Comparison of ENCODE assay signal across 10 cellular contexts in genomic region chr17:18190629-18191028, GRCh38. TPM values are rescaled to one million over a fixed set of nuclear protein-coding genes. Genes with fewer than 3 reads are reported as not detected.
DNase-seq lines count a peak whose midpoint lies in the region; ATAC-seq and TF ChIP-seq lines count a peak whose summit lies in the region.
"Had no signal": no experiment of that assay in that cellular context is flagged by ENCODE, and none has a peak within 500 bp of the region (broad histone marks: within the 10 kb centered on the region; RNA-seq: fewer than 3 reads in every experiment).

No MANE protein-coding gene starts in this region.

- no peak for TF ChIP-seq RAD21 in neural cell (conservative IDR thresholded peaks at IDR 0.05)

- peaks cover 65% of the 10 kb centered on the region for H3K4me1 ChIP-seq in BLaER1

- no peak overlapping the region for H3K4me3 ChIP-seq in BLaER1
- H3K4me3 ChIP-seq in neural cell (ENCODE audit: low read length) = peak overlapping the region; percentile 9

- peaks cover 61% of the 10 kb centered on the region for H3K79me2 ChIP-seq in neural cell (replicated peaks; ENCODE audit: insufficient read depth, low read length)

- H3K27ac Mint-ChIP-seq in HFFc6 = peak overlapping the region; percentile 73
- H3K27ac Mint-ChIP-seq in endothelial cell (ENCODE audit: unreplicated experiment) = no peak overlapping the region
- H3K27ac Mint-ChIP-seq: progenitor cell of endocrine pancreas had no signal

- H3K4me3 Mint-ChIP-seq in HFFc6 = peak overlapping the region; percentile 56; the same call in 1 of the 2 replicates
- H3K4me3 Mint-ChIP-seq in endothelial cell (ENCODE audit: unreplicated experiment) = peak overlapping the region; percentile 8

- TF ChIP-seq CTCF in HFFc6 (IDR thresholded peaks at IDR 0.05) = no peak
- no peak for TF ChIP-seq CTCF in endothelial cell (IDR thresholded peaks at IDR 0.05; ENCODE audit: unreplicated experiment)
- no peak for TF ChIP-seq CTCF in neural cell (IDR thresholded peaks at IDR 0.05; ENCODE audit: poor library complexity, severe bottlenecking)

- H4K20me1 ChIP-seq in BLaER1 (peaks cover 99% of the 10 kb centered on the region), neural cell (ENCODE audit: insufficient read depth) (peaks cover 31% of the 10 kb centered on the region)

- no peak overlapping the region; the same call in 1 of the 2 replicates for H3K9ac ChIP-seq in BLaER1
- no peak overlapping the region for H3K9ac ChIP-seq in neural cell (ENCODE audit: low read length)

- H3K9me3 ChIP-seq in BLaER1 = no peaks in the 10 kb centered on the region
- H3K9me3 ChIP-seq in neural cell (ENCODE audit: low read length) = no peaks in the 10 kb centered on the region

- H3K27me3 ChIP-seq in BLaER1 = no peaks in the 10 kb centered on the region
- H3K27me3 ChIP-seq in neural cell (ENCODE audit: insufficient read depth, low read depth, low read length) = no peaks in the 10 kb centered on the region

- H3K4me1 Mint-ChIP-seq in HFFc6 (ENCODE audit: low read depth) = peaks cover 66% of the 10 kb centered on the region
- peaks cover 46% of the 10 kb centered on the region for H3K4me1 Mint-ChIP-seq in endothelial cell (ENCODE audit: unreplicated experiment)

- H3K27me3 Mint-ChIP-seq in HFFc6 (ENCODE audit: insufficient read depth) (no peaks in the 10 kb centered on the region; the same call in 1 of the 2 replicates), endothelial cell (ENCODE audit: unreplicated experiment) (peaks cover 2% of the 10 kb centered on the region)
- H3K27me3 Mint-ChIP-seq: progenitor cell of endocrine pancreas had no signal

- peaks cover 21% of the 10 kb centered on the region for H3K36me3 Mint-ChIP-seq in HFFc6 (ENCODE audit: low read depth)
- H3K36me3 Mint-ChIP-seq in endothelial cell (ENCODE audit: low read depth, unreplicated experiment) = peaks cover 17% of the 10 kb centered on the region

- no peaks in the 10 kb centered on the region for H3F3A ChIP-seq in neural cell (ENCODE audit: insufficient read depth, low read length, poor library complexity, severe bottlenecking)

- no peak for TF ChIP-seq EP300 in neural cell (conservative IDR thresholded peaks at IDR 0.05; ENCODE audit: poor library complexity, severe bottlenecking)

- DNase-seq in HFFc6 = no peak
- DNase-seq in endothelial cell (ENCODE audit: low spot score) = no peak
- DNase-seq in DMS153 (lab: John Stamatoyannopoulos, UW) = no peak
- DNase-seq in stimulated activated CD4-positive, alpha-beta T cell treated with anti-CD3 and anti-CD28 coated beads, Interleukin-4, amount 100 ng/mL, for 4 hours = no peak
- DNase-seq in NCI-H2196 treated with DMSO at 0.1 percent for 48 hours (lab: John Stamatoyannopoulos, UW; ENCODE audit: unreplicated experiment) = no peak
- DNase-seq: NCI-H1694 had no signal

- no peak overlapping the region for H3K27ac ChIP-seq in BLaER1
- no peak overlapping the region for H3K27ac ChIP-seq in neural cell (ENCODE audit: low read length)

- H3K9me2 ChIP-seq in neural cell (ENCODE audit: insufficient read depth, low read length) = no peaks in the 10 kb centered on the region

- H3K9me3 Mint-ChIP-seq in HFFc6 = no peaks in the 10 kb centered on the region
- no peaks in the 10 kb centered on the region for H3K9me3 Mint-ChIP-seq in endothelial cell (ENCODE audit: unreplicated experiment)

- H3K36me3 ChIP-seq in BLaER1 (peaks cover 88% of the 10 kb centered on the region), neural cell (ENCODE audit: insufficient read depth, low read length) (no peaks in the 10 kb centered on the region)

- no peak for ATAC-seq in GM18909 (IDR thresholded peaks at IDR 0.05; ENCODE audit: poor library complexity, unreplicated experiment)

- no peak overlapping the region for H2AFZ ChIP-seq in neural cell (ENCODE audit: low read depth, low read length)

- peak overlapping the region; percentile 23 for H3K4me2 ChIP-seq in BLaER1
- H3K4me2 ChIP-seq in neural cell (ENCODE audit: low read length) = no peak overlapping the region

TF ChIP-seq in neural cell, 6 proteins besides CTCF, POLR2A, EP300 and RAD21:
- TF ChIP-seq MXI1 (conservative IDR thresholded peaks at IDR 0.05; ENCODE audit: poor library complexity, severe bottlenecking) (no peak), REST (IDR thresholded peaks at IDR 0.05; ENCODE audit: borderline replicate concordance) (no peak), POLR2AphosphoS5 (IDR thresholded peaks at IDR 0.05) (no peak), SMC3 (conservative IDR thresholded peaks at IDR 0.05; ENCODE audit: poor library complexity) (no peak), TAF1 (IDR thresholded peaks at IDR 0.05; ENCODE audit: low read depth) (no peak)

RNA-seq across cellular contexts. Expression of gene ALKBH5, which starts 7.0 kb away (rescaled TPM):
- total RNA-seq in HFFc6 (2021; fragmentation: NEBNext Ultra II Directional; extraction: Animal tissue kit (Norgen Biotek cat#: 25700)) = 100 to 1,000 TPM in 3 of 6 experiments, 10 to 100 TPM in 3; 90.2 to 117 (median 103) TPM
- total RNA-seq in endothelial cell (ENCODE audit: unreplicated experiment) = 55.3 TPM
- 55.0 and 63.0 TPM in 2 replicates for polyA plus RNA-seq in neural cell
- polyA minus RNA-seq in neural cell = 90.8 and 91.7 TPM in 2 replicates

RNA-seq across cellular contexts. Expression of gene LLGL1, which starts 34.8 kb away (rescaled TPM):
- 10 to 100 TPM; 38.0 to 50.8 (median 41.0) TPM for total RNA-seq in HFFc6 (2021; fragmentation: NEBNext Ultra II Directional; extraction: Animal tissue kit (Norgen Biotek cat#: 25700))
- 57.2 TPM for total RNA-seq in endothelial cell (ENCODE audit: unreplicated experiment)
- polyA plus RNA-seq in neural cell = 52.2 and 59.5 TPM in 2 replicates
- polyA minus RNA-seq in neural cell = 48.7 and 61.1 TPM in 2 replicates
